Comparison of ENCODE assay signal across 13 cellular contexts in genomic region chr5:178416919-178417318, GRCh38.
DNase-seq lines count a peak whose midpoint lies in the region; ATAC-seq and TF ChIP-seq lines count a peak whose summit lies in the region.
"Had no signal": no experiment of that assay in that cellular context is flagged by ENCODE, and none has a peak within 500 bp of the region (broad histone marks: within the 10 kb centered on the region; RNA-seq: fewer than 3 reads in every experiment).

No MANE protein-coding gene starts in this region.

- H3K9me3 ChIP-seq in BLaER1 (no peaks in the 10 kb centered on the region), osteoblast (ENCODE audit: low read depth, low read length) (no peaks in the 10 kb centered on the region)
- H3K9me3 ChIP-seq: colonic mucosa had no signal

- H3K4me2 ChIP-seq in BLaER1 (peak overlapping the region; percentile 68), osteoblast (ENCODE audit: insufficient read depth, low read length) (peak overlapping the region; percentile 45)

- H3K79me2 ChIP-seq in osteoblast (ENCODE audit: insufficient read depth, low read length), result no peaks in the 10 kb centered on the region

- H3K27me3 ChIP-seq in BLaER1 (0 out of 2 replicates have a peak, but pooled peaks cover 3% of the 10 kb centered on the region), osteoblast (ENCODE audit: insufficient read depth, low read length) (peaks cover 4% of the 10 kb centered on the region)
- H3K27me3 ChIP-seq: colonic mucosa had no signal

- ATAC-seq in HG02981 (IDR thresholded peaks at IDR 0.05; ENCODE audit: unreplicated experiment), result no peak
- ATAC-seq: activated naive CD4-positive, alpha-beta T cell treated with anti-CD3 and anti-CD28 coated beads, Interleukin-2, amount 50 U/mL, for 72 hours had no signal

- peak; percentile 59 for DNase-seq in OCI-M1 (lab: John Stamatoyannopoulos, UW)
- peak; percentile 36 for DNase-seq in epithelial cell of esophagus (ENCODE audit: low read depth)
- DNase-seq in osteoblast (ENCODE audit: insufficient read length, low spot score, missing footprints), result peak; percentile 92
- no peak for DNase-seq in glomerular visceral epithelial cell (ENCODE audit: extremely low spot score)
- no peak for DNase-seq in HT-29 (ENCODE audit: low spot score)
- DNase-seq in stimulated activated naive CD4-positive, alpha-beta T cell (lab: John Stamatoyannopoulos, UW), result no peak
- DNase-seq: colonic mucosa; NCI-H526; stimulated activated CD4-positive, alpha-beta T cell treated with anti-CD3 and anti-CD28 coated beads, Interleukin-4, amount 100 ng/mL, for 4 hours; stimulated activated naive CD4-positive, alpha-beta T cell treated with Interleukin-2 at 50 U/mL for 16 hours had no signal

- H3K4me1 ChIP-seq in BLaER1 (peaks cover 45% of the 10 kb centered on the region), osteoblast (ENCODE audit: insufficient read depth, low read length) (peaks cover 6% of the 10 kb centered on the region)
- H3K4me1 ChIP-seq: colonic mucosa had no signal

- H3K9ac ChIP-seq in BLaER1, result no peak overlapping the region

- H3K4me3 ChIP-seq in BLaER1, result no peak overlapping the region
- H3K4me3 ChIP-seq in epithelial cell of esophagus (ENCODE audit: low read length), result no peak overlapping the region
- H3K4me3 ChIP-seq in osteoblast (ENCODE audit: insufficient read depth, low read length), result no peak overlapping the region
- H3K4me3 ChIP-seq: colonic mucosa had no signal

- H4K20me1 ChIP-seq in BLaER1 (peaks cover 6% of the 10 kb centered on the region; the same call in 1 of the 2 replicates), osteoblast (ENCODE audit: insufficient read depth, low read length) (no peaks in the 10 kb centered on the region)

- TF ChIP-seq CTCF in epithelial cell of esophagus (IDR thresholded peaks at IDR 0.05; ENCODE audit: insufficient read depth, low read depth, low read length, missing control alignments), result no peak
- no peak for TF ChIP-seq CTCF in osteoblast (IDR thresholded peaks at IDR 0.05; ENCODE audit: extremely low read depth, low read depth, low read length)

- H3K27ac ChIP-seq in BLaER1, result no peak overlapping the region
- no peak overlapping the region for H3K27ac ChIP-seq in osteoblast (ENCODE audit: low read depth, low read length)
- H3K27ac ChIP-seq: colonic mucosa had no signal

- no peaks in the 10 kb centered on the region for H3K36me3 ChIP-seq in BLaER1
- no peaks in the 10 kb centered on the region for H3K36me3 ChIP-seq in osteoblast (ENCODE audit: insufficient read depth, low read length)
- H3K36me3 ChIP-seq: colonic mucosa had no signal

- H2AFZ ChIP-seq in osteoblast (ENCODE audit: low read length), result no peak overlapping the region

Comparison
In these comparisons a context has a peak if more than half of its experiments do, and no peak if none do; other contexts are left out.
1. DNase-seq: peak in OCI-M1 (single experiment), epithelial cell of esophagus (single experiment) and osteoblast (single experiment); none in glomerular visceral epithelial cell (single experiment), HT-29 (single experiment) and stimulated activated naive CD4-positive, alpha-beta T cell (0 of 6).